21 cellular contexts compared by ENCODE assay signal in genomic region chr3:182122779-182123178, GRCh38.
"Had no signal": no experiment of that assay in that cellular context is flagged by ENCODE, and none has a peak within 500 bp of the region (broad histone marks: within the 10 kb centered on the region; RNA-seq: fewer than 3 reads in every experiment).

No MANE protein-coding gene starts in this region.

- H3K27ac ChIP-seq: colonic mucosa, epithelial cell of prostate, esophagus squamous epithelium, gastrocnemius medialis, heart right ventricle, left lung, lower lobe of right lung had no signal

- H3K27me3 ChIP-seq: colonic mucosa, esophagus squamous epithelium, gastrocnemius medialis, heart right ventricle, left lung had no signal

- H3K36me3 ChIP-seq: colonic mucosa, esophagus squamous epithelium, gastrocnemius medialis, heart right ventricle, left lung, lower lobe of right lung had no signal

- H3K4me1 ChIP-seq: colonic mucosa, esophagus squamous epithelium, gastrocnemius medialis, heart right ventricle, left lung, lower lobe of right lung had no signal

- H3K4me3 ChIP-seq: colonic mucosa, esophagus squamous epithelium, gastrocnemius medialis, heart right ventricle, left lung, lower lobe of right lung had no signal

- H3K9me3 ChIP-seq: colonic mucosa, esophagus squamous epithelium, gastrocnemius medialis, heart right ventricle, left lung, lower lobe of right lung had no signal

- DNase-seq: colonic mucosa; cortex of kidney; effector CD8-positive, alpha-beta T cell; effector memory CD8-positive, alpha-beta T cell; endodermal cell; erythroblast; esophagus squamous epithelium; foreskin fibroblast; foreskin melanocyte; gastrocnemius medialis; glutamatergic neuron; head of caudate nucleus; heart right ventricle; hippocampal formation; left cardiac atrium; left lung; left ventricle myocardium superior; lower lobe of right lung; mesenchymal stem cell; midbrain had no signal
